ENCODE assay signal across 20 cellular contexts in the genomic region with DNA sequence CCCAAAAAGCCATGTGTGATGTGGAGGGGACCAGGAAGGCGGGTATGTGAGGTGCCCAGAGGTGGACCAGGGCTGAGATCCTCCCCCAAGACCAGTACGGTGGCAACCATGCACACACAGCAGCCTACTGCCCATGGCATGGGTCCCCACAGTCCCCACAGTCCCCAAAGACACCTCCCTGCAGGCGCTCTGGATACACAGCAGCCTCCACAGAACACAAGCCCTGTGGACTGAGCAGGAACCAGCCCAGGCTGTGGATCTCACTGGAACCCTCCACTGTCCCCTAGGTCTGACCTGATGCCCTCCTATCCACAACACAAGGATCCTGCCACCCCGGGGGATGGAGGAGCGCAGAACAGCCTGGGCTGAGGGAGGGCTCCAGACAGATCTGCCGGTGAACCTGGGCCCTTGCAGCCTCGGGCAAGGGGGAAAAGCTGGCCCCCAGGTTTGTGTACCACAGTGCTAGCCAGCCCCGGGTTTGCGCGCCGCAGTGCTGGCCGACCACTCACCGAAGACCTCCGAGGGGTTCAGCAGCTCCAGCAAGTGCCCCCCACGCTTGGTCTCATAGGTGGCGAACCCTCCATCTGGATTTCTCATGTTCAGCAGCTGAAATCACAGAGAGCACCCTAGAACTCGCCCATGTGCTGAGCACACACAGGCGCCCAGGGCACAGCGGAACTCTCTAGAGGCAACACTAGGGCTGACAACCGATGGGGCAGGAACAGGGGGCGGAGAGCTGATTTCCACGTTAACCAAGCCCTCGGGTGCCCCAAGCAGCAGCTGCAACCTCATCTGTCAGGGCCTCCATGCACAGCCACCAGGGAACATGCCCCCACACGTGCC. TPM values are rescaled to one million over a fixed set of nuclear protein-coding genes. Genes with fewer than 3 reads are reported as not detected.
"Had no signal": no experiment of that assay in that cellular context is flagged by ENCODE, and none has a peak within 500 bp of the region (broad histone marks: within the 10 kb centered on the region; RNA-seq: fewer than 3 reads in every experiment).

No MANE protein-coding gene starts in this region.

- DNase-seq: activated CD4-positive, alpha-beta T cell treated with anti-CD3 and anti-CD28 coated beads for 36 hours; activated CD8-positive, alpha-beta memory T cell treated with anti-CD3 and anti-CD28 coated beads, Interleukin-2, amount 50 U/mL, for 4 hours; activated CD8-positive, alpha-beta T cell treated with anti-CD3 and anti-CD28 coated beads for 36 hours; activated naive CD4-positive, alpha-beta T cell; activated T-cell treated with anti-CD3 and anti-CD28 coated beads, Interleukin-2, amount 50 U/mL, for 72 hours; foreskin melanocyte; naive thymus-derived CD8-positive, alpha-beta T cell; stimulated activated CD4-positive, alpha-beta T cell treated with anti-CD3 and anti-CD28 coated beads, Interleukin-12 subunit alpha, Interleukin-12 subunit beta, amount 100 ng/mL, for 4 hours; T1000; testis had no signal

- ATAC-seq: activated CD4-positive, alpha-beta T cell treated with anti-CD3 and anti-CD28 coated beads for 36 hours; activated CD8-positive, alpha-beta T cell treated with anti-CD3 and anti-CD28 coated beads for 36 hours; activated T-cell treated with anti-CD3 and anti-CD28 coated beads, Interleukin-2, amount 50 U/mL, for 72 hours; naive thymus-derived CD8-positive, alpha-beta T cell; psoas muscle; right lobe of liver had no signal

- H3K4me3 ChIP-seq: ascending aorta, lung, psoas muscle, right lobe of liver, testis had no signal

- H3K4me1 ChIP-seq: ascending aorta, psoas muscle, right lobe of liver, testis had no signal

- FAIRE-seq: bronchial epithelial cell, colon, endothelial cell of umbilical vein, urothelium cell line had no signal

- H3K9me3 ChIP-seq: ascending aorta, psoas muscle, right lobe of liver, testis had no signal

- H3K27me3 ChIP-seq: ascending aorta, right lobe of liver, testis had no signal

- H3K27ac ChIP-seq: ascending aorta, psoas muscle, right lobe of liver, testis, VCaP had no signal

RNA-seq across cellular contexts. Expression of gene FTCD, which starts 51.0 kb away (rescaled TPM):
- total RNA-seq: bronchial epithelial cell, omental fat pad had no signal
- polyA plus RNA-seq: naive thymus-derived CD8-positive, alpha-beta T cell had no signal
